ENCODE assay signal across 26 cellular contexts in genomic region chr16:82067810-82068325, GRCh38. TPM values are rescaled to one million over a fixed set of nuclear protein-coding genes. Genes with fewer than 3 reads are reported as not detected.
"Had no signal": no experiment of that assay in that cellular context is flagged by ENCODE, and none has a peak within 500 bp of the region (broad histone marks: within the 10 kb centered on the region; RNA-seq: fewer than 3 reads in every experiment).

No MANE protein-coding gene starts in this region.

- H3K4me3 Mint-ChIP-seq: natural killer cell; neural crest cell; stimulated activated effector memory CD8-positive, alpha-beta T cell treated with anti-CD3 and anti-CD28 coated beads, Interleukin-12 subunit alpha, Interleukin-12 subunit beta, amount 100 ng/mL, for 72 hours; type B pancreatic cell had no signal

- H3K9me3 Mint-ChIP-seq: natural killer cell had no signal

- H3K9me3 ChIP-seq: gastroesophageal sphincter, heart left ventricle, lower lobe of right lung, neutrophil, stomach, testis, tibial artery had no signal

- H3K27me3 Mint-ChIP-seq: progenitor cell of endocrine pancreas, type B pancreatic cell had no signal

- H3K79me2 ChIP-seq: parathyroid adenoma had no signal

- H3K27me3 ChIP-seq: gastroesophageal sphincter, stomach, testis had no signal

- H3K36me3 Mint-ChIP-seq: natural killer cell; stimulated activated effector memory CD8-positive, alpha-beta T cell treated with anti-CD3 and anti-CD28 coated beads, Interleukin-12 subunit alpha, Interleukin-12 subunit beta, amount 100 ng/mL, for 72 hours; type B pancreatic cell had no signal

- H3K4me3 ChIP-seq: gastroesophageal sphincter, heart left ventricle, left ventricle myocardium inferior, lower lobe of right lung, stomach, testis, tibial artery had no signal

- H2AFZ ChIP-seq: parathyroid adenoma had no signal

- H3K4me1 ChIP-seq: gastroesophageal sphincter, heart left ventricle, left ventricle myocardium inferior, lower lobe of right lung, parathyroid adenoma, testis, tibial artery had no signal

- H3K4me1 Mint-ChIP-seq: natural killer cell; neural crest cell; stimulated activated effector memory CD8-positive, alpha-beta T cell treated with anti-CD3 and anti-CD28 coated beads, Interleukin-12 subunit alpha, Interleukin-12 subunit beta, amount 100 ng/mL, for 72 hours had no signal

- H3K27ac Mint-ChIP-seq: natural killer cell; progenitor cell of endocrine pancreas; stimulated activated effector memory CD8-positive, alpha-beta T cell treated with anti-CD3 and anti-CD28 coated beads, Interleukin-12 subunit alpha, Interleukin-12 subunit beta, amount 100 ng/mL, for 72 hours; type B pancreatic cell had no signal

- H3K36me3 ChIP-seq: gastroesophageal sphincter, heart left ventricle, left ventricle myocardium inferior, lower lobe of right lung, neutrophil, stomach, tibial artery had no signal

- DNase-seq: cerebellar nuclear complex; cortex of kidney; effector CD4-positive, alpha-beta T cell; heart left ventricle; hippocampal formation; left cardiac atrium; left ventricle myocardium inferior; lower lobe of right lung; natural killer cell; stimulated activated CD4-positive, alpha-beta T cell treated with anti-CD3 and anti-CD28 coated beads, Interleukin-2, amount 100 ng/mL, for 24 hours; stimulated activated CD4-positive, alpha-beta T cell treated with anti-CD3 and anti-CD28 coated beads, Interleukin-4, amount 100 ng/mL, for 24 hours; stimulated activated naive CD4-positive, alpha-beta T cell treated with Interleukin-2 at 50 U/mL for 16 hours; stomach; testis; tibial artery had no signal

- H3K9ac ChIP-seq: parathyroid adenoma had no signal

- H3K27ac ChIP-seq: gastroesophageal sphincter, heart left ventricle, left ventricle myocardium inferior, lower lobe of right lung, neutrophil, parathyroid adenoma, testis, tibial artery had no signal

RNA-seq across cellular contexts. Expression of gene HSD17B2, which starts 32.8 kb away (rescaled TPM):
- total RNA-seq: heart left ventricle, kidney epithelial cell, left cardiac atrium, left ventricle myocardium inferior, mononuclear cell, natural killer cell, neural crest cell, sciatic nerve, subcutaneous adipose tissue had no signal

RNA-seq across cellular contexts. Expression of gene SDR42E1, which starts 56.6 kb away (rescaled TPM):
- total RNA-seq: neural crest cell had no signal
